8 cellular contexts compared by ENCODE assay signal in the genomic region with DNA sequence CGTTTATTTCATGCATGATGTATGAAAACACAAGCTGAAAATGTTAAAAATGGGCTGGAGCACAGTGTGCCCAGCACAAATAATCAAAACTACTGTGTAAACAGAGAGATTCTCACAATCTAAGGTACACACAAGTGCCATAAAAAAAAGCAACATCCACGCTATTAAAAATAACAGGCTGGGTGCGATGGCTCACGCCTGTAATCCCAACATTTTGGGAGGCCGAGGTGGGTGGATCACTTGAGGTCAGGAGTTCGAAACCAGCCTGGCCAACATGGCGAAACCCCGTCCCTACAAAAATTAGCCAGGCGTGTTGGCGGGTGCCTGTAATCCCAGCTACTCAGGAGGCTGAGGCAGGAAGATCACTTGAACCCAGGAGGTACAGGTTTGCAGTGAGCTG. TPM values are rescaled to one million over a fixed set of nuclear protein-coding genes. Genes with fewer than 3 reads are reported as not detected.
DNase-seq lines count a peak whose midpoint lies in the region; ATAC-seq and TF ChIP-seq lines count a peak whose summit lies in the region.
"Not testable (repeated sequence)": the region's sequence is repeated elsewhere in the genome, so short reads cannot be mapped to it uniquely, and the experiment has no call there.

No MANE protein-coding gene starts in this region.

- not testable (repeated sequence) for H3K9me3 Mint-ChIP-seq in CD4-positive, alpha-beta memory T cell; HFFc6; activated naive CD4-positive, alpha-beta T cell treated with anti-CD3 and anti-CD28 coated beads for 36 hours; dendritic cell treated with granulocyte-macrophage colony-stimulating factor and Interleukin-4, amounts not matched to agents 40 ng/mL and 50 ng/mL, for 4 days; nephron

- 73% methylated on average over 10 of the region's 10 CpGs for WGBS in right cardiac atrium
- WGBS in suprapubic skin: 80% methylated on average over 10 of the region's 10 CpGs

- DNase-seq in CD4-positive, alpha-beta memory T cell; HFFc6; RWPE1 (ENCODE audit: low spot score); activated naive CD4-positive, alpha-beta T cell treated with anti-CD3 and anti-CD28 coated beads for 36 hours; right cardiac atrium; suprapubic skin (ENCODE audit: low spot score in 2 of 2): not testable (repeated sequence)

- H3K9me3 ChIP-seq in CD4-positive, alpha-beta memory T cell (ENCODE audit: control insufficient read depth in 1 of 2, low read length in 2 of 2); right cardiac atrium (ENCODE audit: control insufficient read depth, low read length); suprapubic skin: not testable (repeated sequence)

- POLR2A ChIA-PET in CD4-positive, alpha-beta memory T cell (lab: Charles Lee; ENCODE audit: partially characterized antibody): interaction anchor here (1.0 to 3.2 kb wide), 6 partner anchors 9 to 52 kb away, joined by 3 to 35 read pairs (median 7); a partner anchor contains a TSS
- POLR2A ChIA-PET in RWPE1 (lab: Yijun Ruan, JAX; ENCODE audit: low non-redundant PET): not testable (repeated sequence)

- not testable (repeated sequence) for H3K36me3 ChIP-seq in CD4-positive, alpha-beta memory T cell (ENCODE audit: insufficient read depth, low read length); suprapubic skin

- peaks cover 49 to 75% (median 63%) of the 10 kb centered on the region in 4 donors for H3K4me1 Mint-ChIP-seq in CD4-positive, alpha-beta memory T cell
- H3K4me1 Mint-ChIP-seq in HFFc6 (ENCODE audit: low read depth) (peaks cover 62% of the 10 kb centered on the region), nephron (peaks cover 37% of the 10 kb centered on the region)
- H3K4me1 Mint-ChIP-seq in activated naive CD4-positive, alpha-beta T cell treated with anti-CD3 and anti-CD28 coated beads for 36 hours (ENCODE audit: low read depth): peaks cover 73% of the 10 kb centered on the region
- peaks cover 43% of the 10 kb centered on the region for H3K4me1 Mint-ChIP-seq in dendritic cell treated with granulocyte-macrophage colony-stimulating factor and Interleukin-4, amounts not matched to agents 40 ng/mL and 50 ng/mL, for 4 days (ENCODE audit: low read depth)

- not testable (repeated sequence) for TF ChIP-seq EP300 in suprapubic skin (IDR thresholded peaks at IDR 0.05)

- CTCF ChIA-PET in CD4-positive, alpha-beta memory T cell (lab: Charles Lee; ENCODE audit: partially characterized antibody): interaction anchor here (0.8 to 1.1 kb wide), 2 partner anchors 90 to 173 kb away, joined by 3 read pairs; no protein-coding TSS in a partner anchor
- CTCF ChIA-PET in RWPE1 (lab: Yijun Ruan, JAX): interaction anchor here (0.6 to 0.8 kb wide), 2 partner anchors 162 kb away, joined by 3 to 5 read pairs; no protein-coding TSS in a partner anchor
- CTCF ChIA-PET in activated naive CD4-positive, alpha-beta T cell treated with anti-CD3 and anti-CD28 coated beads for 36 hours (lab: Charles Lee): interaction anchor here (0.8 to 2.5 kb wide), 3 partner anchors 22 to 162 kb away, joined by 3 to 8 read pairs (median 3); a partner anchor contains a TSS

- TF ChIP-seq POLR2A in suprapubic skin (IDR thresholded peaks at IDR 0.05): not testable (repeated sequence)

- peak overlapping the region; percentile 85 to 96 (median 91) for H3K27ac Mint-ChIP-seq in CD4-positive, alpha-beta memory T cell
- H3K27ac Mint-ChIP-seq in HFFc6: peak overlapping the region; percentile 86
- H3K27ac Mint-ChIP-seq in activated naive CD4-positive, alpha-beta T cell treated with anti-CD3 and anti-CD28 coated beads for 36 hours: peak overlapping the region; percentile 93
- peak overlapping the region; percentile 28 for H3K27ac Mint-ChIP-seq in dendritic cell treated with granulocyte-macrophage colony-stimulating factor and Interleukin-4, amounts not matched to agents 40 ng/mL and 50 ng/mL, for 4 days
- H3K27ac Mint-ChIP-seq in nephron: peak overlapping the region in 2 of 3 experiments; percentile 22 to 68

- intact Hi-C loops in CD4-positive, alpha-beta memory T cell (cut with micrococcal nuclease): loop anchor here (2.0 kb wide), 1 partner anchor 22 kb away; a partner anchor contains a TSS
- intact Hi-C loops in activated naive CD4-positive, alpha-beta T cell treated with anti-CD3 and anti-CD28 coated beads for 36 hours (cut with micrococcal nuclease): loop anchor here (1.0 to 10.0 kb wide), 10 partner anchors 14 to 516 kb away; a partner anchor contains a TSS
- intact Hi-C loops in dendritic cell treated with granulocyte-macrophage colony-stimulating factor and Interleukin-4, amounts not matched to agents 40 ng/mL and 50 ng/mL, for 4 days (cut with micrococcal nuclease); right cardiac atrium (cut with DNase I): not testable (repeated sequence)

- not testable (repeated sequence) for H3K27me3 Mint-ChIP-seq in CD4-positive, alpha-beta memory T cell; HFFc6 (ENCODE audit: insufficient read depth); activated naive CD4-positive, alpha-beta T cell treated with anti-CD3 and anti-CD28 coated beads for 36 hours (ENCODE audit: low read depth); dendritic cell treated with granulocyte-macrophage colony-stimulating factor and Interleukin-4, amounts not matched to agents 40 ng/mL and 50 ng/mL, for 4 days; nephron (ENCODE audit: low read depth)

- H3K4me3 ChIP-seq in CD4-positive, alpha-beta memory T cell (ENCODE audit: low read length in 2 of 2): peak overlapping the region; percentile 11 to 36
- H3K4me3 ChIP-seq in right cardiac atrium (ENCODE audit: low read length): peak overlapping the region; percentile 23
- not testable (repeated sequence) for H3K4me3 ChIP-seq in suprapubic skin

- peaks cover 9 to 19% of the 10 kb centered on the region in 2 donors for H3K36me3 Mint-ChIP-seq in CD4-positive, alpha-beta memory T cell
- peaks cover 34% of the 10 kb centered on the region for H3K36me3 Mint-ChIP-seq in HFFc6 (ENCODE audit: low read depth)
- H3K36me3 Mint-ChIP-seq in activated naive CD4-positive, alpha-beta T cell treated with anti-CD3 and anti-CD28 coated beads for 36 hours (ENCODE audit: low read depth): peaks cover 27% of the 10 kb centered on the region
- H3K36me3 Mint-ChIP-seq in dendritic cell treated with granulocyte-macrophage colony-stimulating factor and Interleukin-4, amounts not matched to agents 40 ng/mL and 50 ng/mL, for 4 days (ENCODE audit: low read depth): not testable (repeated sequence)
- peaks cover 50% of the 10 kb centered on the region for H3K36me3 Mint-ChIP-seq in nephron (ENCODE audit: low read depth)

- H3K4me1 ChIP-seq in CD4-positive, alpha-beta memory T cell (ENCODE audit: insufficient read depth, low read length): peaks cover 50% of the 10 kb centered on the region
- not testable (repeated sequence) for H3K4me1 ChIP-seq in right cardiac atrium (ENCODE audit: control insufficient read depth, insufficient read depth, low read length)
- peaks cover 44% of the 10 kb centered on the region for H3K4me1 ChIP-seq in suprapubic skin

- not testable (repeated sequence) for H3K27me3 ChIP-seq in CD4-positive, alpha-beta memory T cell (ENCODE audit: insufficient read depth, low read length); right cardiac atrium (ENCODE audit: control insufficient read depth, insufficient read depth); suprapubic skin

- H3K27ac ChIP-seq in CD4-positive, alpha-beta memory T cell (ENCODE audit: low read depth, low read length): peak overlapping the region; percentile 49
- peak overlapping the region; percentile 66 for H3K27ac ChIP-seq in RWPE1
- peak overlapping the region; percentile 89 for H3K27ac ChIP-seq in right cardiac atrium (ENCODE audit: low read length)
- H3K27ac ChIP-seq in suprapubic skin: peak overlapping the region; percentile 47

- TF ChIP-seq CTCF in HFFc6 (IDR thresholded peaks at IDR 0.05); RWPE1 (conservative IDR thresholded peaks at IDR 0.05; ENCODE audit: low read depth); nephron (IDR thresholded peaks at IDR 0.05; ENCODE audit: unreplicated experiment in 3 of 3); suprapubic skin (IDR thresholded peaks at IDR 0.05): not testable (repeated sequence)

- peak overlapping the region; percentile 82 to 91 (median 86) for H3K4me3 Mint-ChIP-seq in CD4-positive, alpha-beta memory T cell
- peak overlapping the region; percentile 82 for H3K4me3 Mint-ChIP-seq in HFFc6
- peak overlapping the region; percentile 56 for H3K4me3 Mint-ChIP-seq in activated naive CD4-positive, alpha-beta T cell treated with anti-CD3 and anti-CD28 coated beads for 36 hours
- not testable (repeated sequence) for H3K4me3 Mint-ChIP-seq in dendritic cell treated with granulocyte-macrophage colony-stimulating factor and Interleukin-4, amounts not matched to agents 40 ng/mL and 50 ng/mL, for 4 days; nephron

- not testable (repeated sequence) for ATAC-seq in right cardiac atrium

RNA-seq across cellular contexts. Expression of a gene that starts 22.3 kb away (rescaled TPM):
- total RNA-seq in CD4-positive, alpha-beta memory T cell: 100 to 1,000 TPM; 124 TPM
- 100 to 1,000 TPM; 315 to 504 TPM for polyA plus RNA-seq in CD4-positive, alpha-beta memory T cell
- 100 to 1,000 TPM; 461 to 607 (median 548) TPM for total RNA-seq in HFFc6 (2021; fragmentation: NEBNext Ultra II Directional; extraction: Animal tissue kit (Norgen Biotek cat#: 25700))
- total RNA-seq in activated naive CD4-positive, alpha-beta T cell treated with anti-CD3 and anti-CD28 coated beads for 36 hours: 100 to 1,000 TPM; 248 to 261 TPM
- total RNA-seq in right cardiac atrium (100 to 1,000 TPM; 154 to 201 (median 168) TPM), suprapubic skin (100 to 1,000 TPM in 3 of 4 donors, 10 to 100 TPM in 1; 84.6 to 172 (median 165) TPM)
- polyA plus RNA-seq in right cardiac atrium: 128 TPM

RNA-seq across cellular contexts. Expression of a gene that starts 52.9 kb away (rescaled TPM):
- 10 to 100 TPM; 32.7 to 35.6 TPM for total RNA-seq in CD4-positive, alpha-beta memory T cell
- polyA plus RNA-seq in CD4-positive, alpha-beta memory T cell: 10 to 100 TPM in 1 of 2 donors, 1 to 10 TPM in 1; 8.1 to 13.7 TPM
- total RNA-seq in HFFc6 (2021; fragmentation: NEBNext Ultra II Directional; extraction: Animal tissue kit (Norgen Biotek cat#: 25700)): 10 to 100 TPM; 16.0 to 20.0 (median 19.4) TPM
- total RNA-seq in activated naive CD4-positive, alpha-beta T cell treated with anti-CD3 and anti-CD28 coated beads for 36 hours: 10 to 100 TPM; 10.5 to 11.0 TPM
- 10 to 100 TPM; 14.1 to 23.1 (median 15.8) TPM for total RNA-seq in right cardiac atrium
- polyA plus RNA-seq in right cardiac atrium: 7.1 TPM
- total RNA-seq in suprapubic skin: 10 to 100 TPM; 30.4 to 47.9 (median 36.1) TPM

Comparison
In these comparisons a context has a peak if more than half of its experiments do, and no peak if none do; other contexts are left out.
1. H3K27ac Mint-ChIP-seq: peak in every context shown above with its lines; median percentile 93 in activated naive CD4-positive, alpha-beta T cell treated with anti-CD3 and anti-CD28 coated beads for 36 hours; 91 in CD4-positive, alpha-beta memory T cell; 86 in HFFc6; 45 in nephron; 28 in dendritic cell treated with granulocyte-macrophage colony-stimulating factor and Interleukin-4, amounts not matched to agents 40 ng/mL and 50 ng/mL, for 4 days.